In genomic region chr16:54605536-54606066, GRCh38 we compare ENCODE assay signal across 31 cellular contexts.
"Had no signal": no experiment of that assay in that cellular context is flagged by ENCODE, and none has a peak within 500 bp of the region (broad histone marks: within the 10 kb centered on the region; RNA-seq: fewer than 3 reads in every experiment).

No MANE protein-coding gene starts in this region.

- H3K4me1 ChIP-seq: neural progenitor cell, parathyroid adenoma, psoas muscle, spleen, suprapubic skin, testis, tibial artery, transverse colon, upper lobe of right lung, uterus had no signal

- H3K9ac ChIP-seq: neural progenitor cell, parathyroid adenoma had no signal

- H3K36me3 Mint-ChIP-seq: neural progenitor cell; stimulated activated memory B cell treated with anti-CD40 and anti-IgM and Interleukin-4, amounts not matched to agents 10 μg/mL and 1 μg/mL and 100 μg/mL, for 72 hours; type B pancreatic cell had no signal

- H2AFZ ChIP-seq: neural progenitor cell, parathyroid adenoma had no signal

- H3K9me3 ChIP-seq: ovary, testis, upper lobe of right lung had no signal

- H3K27me3 Mint-ChIP-seq: progenitor cell of endocrine pancreas; stimulated activated memory B cell treated with anti-CD40 and anti-IgM and Interleukin-4, amounts not matched to agents 10 μg/mL and 1 μg/mL and 100 μg/mL, for 72 hours; type B pancreatic cell had no signal

- H3K4me3 ChIP-seq: neural progenitor cell, ovary, psoas muscle, skin epidermis, smooth muscle cell, spleen, suprapubic skin, testis, tibial artery, transverse colon, upper lobe of right lung, uterus had no signal

- H3K4me2 ChIP-seq: neural progenitor cell, smooth muscle cell had no signal

- ATAC-seq: natural killer cell; psoas muscle; right cardiac atrium; sciatic nerve; stimulated activated memory B cell treated with anti-CD40 and anti-IgM and Interleukin-4, amounts not matched to agents 10 μg/mL and 1 μg/mL and 100 μg/mL, for 72 hours; stimulated activated naive CD8-positive, alpha-beta T cell treated with anti-CD3 and anti-CD28 coated beads, Interleukin-15, amount 100 ng/mL, for 72 hours; stimulated activated naive CD8-positive, alpha-beta T cell treated with anti-CD3 and anti-CD28 coated beads, Interleukin-15, Interleukin-2, amounts not matched to agents 100 U/mL and 50 U/mL, for 24 hours; upper lobe of right lung had no signal

- H3K36me3 ChIP-seq: neural progenitor cell, ovary, spleen, suprapubic skin, tibial artery, transverse colon, upper lobe of right lung, uterus had no signal

- H3K79me2 ChIP-seq: parathyroid adenoma had no signal

- H3K27me3 ChIP-seq: neural progenitor cell, ovary, suprapubic skin, testis, transverse colon, upper lobe of right lung, uterus had no signal

- H3K4me1 Mint-ChIP-seq: natural killer cell; nephron; neural progenitor cell; stimulated activated memory B cell treated with anti-CD40 and anti-IgM and Interleukin-4, amounts not matched to agents 10 μg/mL and 1 μg/mL and 100 μg/mL, for 72 hours; stimulated activated naive CD8-positive, alpha-beta T cell treated with anti-CD3 and anti-CD28 coated beads, Interleukin-15, amount 100 ng/mL, for 72 hours had no signal

- DNase-seq: natural killer cell; occipital lobe; ovary; posterior cingulate gyrus; psoas muscle; right cardiac atrium; spleen; stimulated activated CD4-positive, alpha-beta T cell treated with anti-CD3 and anti-CD28 coated beads, Interleukin-12 subunit alpha, Interleukin-12 subunit beta, amount 100 ng/mL, for 4 hours; stimulated activated CD4-positive, alpha-beta T cell treated with anti-CD3 and anti-CD28 coated beads, Interleukin-1b, Interleukin-23, amount 100 ng/mL, for 48 hours; stimulated activated CD4-positive, alpha-beta T cell treated with anti-CD3 and anti-CD28 coated beads, Interleukin-4, amount 100 ng/mL, for 1 hour; stimulated activated CD4-positive, alpha-beta T cell treated with anti-CD3 and anti-CD28 coated beads, Interleukin-4, amount 100 ng/mL, for 4 hours; stimulated activated CD8-positive, alpha-beta memory T cell treated with anti-CD3 and anti-CD28 coated beads, Interleukin-4, amount 100 ng/mL, for 48 hours; stimulated activated naive CD4-positive, alpha-beta T cell; stimulated activated naive CD8-positive, alpha-beta T cell treated with anti-CD3 and anti-CD28 coated beads, Interleukin-15, amount 100 ng/mL, for 72 hours; stimulated activated naive CD8-positive, alpha-beta T cell treated with anti-CD3 and anti-CD28 coated beads, Interleukin-15, Interleukin-2, amounts not matched to agents 100 U/mL and 50 U/mL, for 24 hours; substantia nigra; testis; tibial artery; transverse colon; upper lobe of right lung; uterus had no signal

- H3K27ac Mint-ChIP-seq: natural killer cell; nephron; neural progenitor cell; progenitor cell of endocrine pancreas; stimulated activated memory B cell treated with anti-CD40 and anti-IgM and Interleukin-4, amounts not matched to agents 10 μg/mL and 1 μg/mL and 100 μg/mL, for 72 hours; stimulated activated naive CD8-positive, alpha-beta T cell treated with anti-CD3 and anti-CD28 coated beads, Interleukin-15, amount 100 ng/mL, for 72 hours; type B pancreatic cell had no signal

- H3K4me3 Mint-ChIP-seq: natural killer cell; nephron; neural progenitor cell; stimulated activated memory B cell treated with anti-CD40 and anti-IgM and Interleukin-4, amounts not matched to agents 10 μg/mL and 1 μg/mL and 100 μg/mL, for 72 hours; stimulated activated naive CD8-positive, alpha-beta T cell treated with anti-CD3 and anti-CD28 coated beads, Interleukin-15, amount 100 ng/mL, for 72 hours; type B pancreatic cell had no signal

- H3K27ac ChIP-seq: neural progenitor cell, ovary, parathyroid adenoma, psoas muscle, skin epidermis, spleen, suprapubic skin, testis, tibial artery, transverse colon, upper lobe of right lung, uterus had no signal
